Comparison of ENCODE assay signal across 18 cellular contexts in genomic region chr17:70207184-70207583, GRCh38. TPM values are rescaled to one million over a fixed set of nuclear protein-coding genes. Genes with fewer than 3 reads are reported as not detected.
A peak's percentile ranks its signal among the peaks of the same experiment; 100 is the strongest.
DNase-seq lines count a peak whose midpoint lies in the region; ATAC-seq and TF ChIP-seq lines count a peak whose summit lies in the region.
"Had no signal": no experiment of that assay in that cellular context is flagged by ENCODE, and none has a peak within 500 bp of the region (broad histone marks: within the 10 kb centered on the region; RNA-seq: fewer than 3 reads in every experiment).

No MANE protein-coding gene starts in this region.

- H3K9me3 Mint-ChIP-seq in neural crest cell: no peaks in the 10 kb centered on the region
- H3K9me3 Mint-ChIP-seq: CD4-positive, alpha-beta memory T cell; GM23338; H9 had no signal

- H3K27me3 Mint-ChIP-seq in neural crest cell (ENCODE audit: low read depth): no peaks in the 10 kb centered on the region

- H3K27ac Mint-ChIP-seq in neural crest cell (ENCODE audit: unreplicated experiment): peak overlapping the region; percentile 27
- H3K27ac Mint-ChIP-seq: CD4-positive, alpha-beta memory T cell; GM23338; H9 had no signal

- DNase-seq in left ventricle myocardium inferior (no peak), left cardiac atrium (no peak), SK-MEL-5 (ENCODE audit: low read depth, low spot score) (peak; percentile 70), neural crest cell (ENCODE audit: low read depth, low spot score) (no peak), gastrocnemius medialis (no peak), foreskin keratinocyte (no peak), breast epithelium (ENCODE audit: low spot score in 2 of 2) (no peak)
- DNase-seq: C1 segment of cervical spinal cord; Caco-2; CD4-positive, alpha-beta memory T cell; DMS153; DND-41; H9 had no signal

- H3K4me1 Mint-ChIP-seq in neural crest cell: peaks cover 29% of the 10 kb centered on the region
- H3K4me1 Mint-ChIP-seq: CD4-positive, alpha-beta memory T cell had no signal

- H3K4me1 ChIP-seq in left ventricle myocardium inferior (peaks cover 32% of the 10 kb centered on the region), gastrocnemius medialis (peaks cover 43 to 49% of the 10 kb centered on the region in 2 donors), foreskin keratinocyte (no peaks in the 10 kb centered on the region), breast epithelium (no peaks in the 10 kb centered on the region)
- H3K4me1 ChIP-seq: Caco-2 had no signal

- H3K27ac ChIP-seq in left ventricle myocardium inferior (replicated peaks) (peak overlapping the region; percentile 48), gastrocnemius medialis (peak overlapping the region; percentile 6 to 84 (median 50)), foreskin keratinocyte (no peak overlapping the region), breast epithelium (no peak overlapping the region)

- H3K4me3 Mint-ChIP-seq in neural crest cell: no peak overlapping the region
- H3K4me3 Mint-ChIP-seq: CD4-positive, alpha-beta memory T cell; GM23338; H9 had no signal

- ATAC-seq in left cardiac atrium (no peak), gastrocnemius medialis (peak; percentile 93 to 96), foreskin keratinocyte (no peak), GM18868 (IDR thresholded peaks at IDR 0.05; ENCODE audit: unreplicated experiment) (no peak)
- ATAC-seq: GM23338, HCT116 had no signal

- no peaks in the 10 kb centered on the region for H3K27me3 ChIP-seq in left ventricle myocardium inferior (ENCODE audit: low read depth)
- H3K27me3 ChIP-seq in gastrocnemius medialis: no peaks in the 10 kb centered on the region
- H3K27me3 ChIP-seq in foreskin keratinocyte: no peaks in the 10 kb centered on the region
- H3K27me3 ChIP-seq in breast epithelium: no peaks in the 10 kb centered on the region

- TF ChIP-seq CTCF in left ventricle myocardium inferior (IDR thresholded peaks at IDR 0.05; ENCODE audit: borderline replicate concordance): no peak
- TF ChIP-seq CTCF in neural crest cell (conservative IDR thresholded peaks at IDR 0.05): no peak
- TF ChIP-seq CTCF in gastrocnemius medialis (IDR thresholded peaks at IDR 0.05 in 4 of 5, conservative IDR thresholded peaks at IDR 0.05 in 1 of 5): no peak
- no peak for TF ChIP-seq CTCF in foreskin keratinocyte (conservative IDR thresholded peaks at IDR 0.05)
- no peak for TF ChIP-seq CTCF in breast epithelium (IDR thresholded peaks at IDR 0.05)

- H3K9me3 ChIP-seq in left ventricle myocardium inferior (replicated peaks): no peaks in the 10 kb centered on the region
- H3K9me3 ChIP-seq in gastrocnemius medialis: no peaks in the 10 kb centered on the region
- no peaks in the 10 kb centered on the region for H3K9me3 ChIP-seq in breast epithelium
- H3K9me3 ChIP-seq: Caco-2 had no signal

- in situ Hi-C loops in SK-MEL-5 (cut with HindIII; ENCODE audit: low pct_unique_long_range_greater_than_20kb, low sequenced_read_pairs) (no loop called here), gastrocnemius medialis (cut with MboI; ENCODE audit: low sequenced_read_pairs in 4 of 4) (no loop called here)

- H3K36me3 ChIP-seq in left ventricle myocardium inferior (no peaks in the 10 kb centered on the region), gastrocnemius medialis (no peaks in the 10 kb centered on the region), breast epithelium (no peaks in the 10 kb centered on the region)

- H3K4me3 ChIP-seq in left ventricle myocardium inferior: no peak overlapping the region
- no peak overlapping the region for H3K4me3 ChIP-seq in gastrocnemius medialis
- no peak overlapping the region for H3K4me3 ChIP-seq in breast epithelium
- H3K4me3 ChIP-seq: GM23338 had no signal

- intact Hi-C loops in left ventricle myocardium inferior (cut with micrococcal nuclease): no loop called here
- intact Hi-C loops in left cardiac atrium (cut with DNase I): no loop called here
- intact Hi-C loops in gastrocnemius medialis (cut with DNase I; ENCODE audit: low total_unique reads): no loop called here
- intact Hi-C loops in breast epithelium (cut with DNase I; ENCODE audit: low total_unique reads): no loop called here

- TF ChIP-seq POLR2A in gastrocnemius medialis (IDR thresholded peaks at IDR 0.05): no peak
- no peak for TF ChIP-seq POLR2A in breast epithelium (IDR thresholded peaks at IDR 0.05)

- no peaks in the 10 kb centered on the region for H3K36me3 Mint-ChIP-seq in neural crest cell (ENCODE audit: low read depth)
- H3K36me3 Mint-ChIP-seq: CD4-positive, alpha-beta memory T cell had no signal

RNA-seq across cellular contexts. Expression of gene KCNJ2, which starts 37.9 kb away (rescaled TPM):
- total RNA-seq in left ventricle myocardium inferior (44.8 TPM), left cardiac atrium (1 to 10 TPM; 4.8 to 5.7 TPM), neural crest cell (0.47 and 0.48 TPM in 2 replicates), gastrocnemius medialis (10 to 100 TPM in 2 of 4 donors, 1 to 10 TPM in 2; 7.3 to 18.9 (median 10.6) TPM), foreskin keratinocyte (0.10 and 0.28 TPM in 2 replicates), breast epithelium (1 to 10 TPM; 2.4 to 8.8 (median 6.6) TPM)
- total RNA-seq in SK-MEL-5 (2014; rRNA removed; shearing (Covaris generic)): 1.0 and 1.2 TPM in 2 replicates
- 0.16 and 0.36 TPM in 2 replicates for polyA plus RNA-seq in SK-MEL-5 (2015; cell fraction: cytosol; rRNA removed)
- 0.09 and 1.4 TPM in 2 replicates for polyA plus RNA-seq in SK-MEL-5 (2015; cell fraction: nucleus; rRNA removed)
- polyA plus RNA-seq in foreskin keratinocyte: 0.01 and 0.03 TPM in 2 replicates
- total RNA-seq: A172; A673; CD4-positive, alpha-beta memory T cell had no signal
- polyA plus RNA-seq: CD4-positive, alpha-beta memory T cell had no signal

Comparison
In these comparisons a context has a peak if more than half of its experiments do, and no peak if none do; other contexts are left out.
1. H3K27ac ChIP-seq: peak in left ventricle myocardium inferior (single experiment) and gastrocnemius medialis (4 of 4); none in foreskin keratinocyte (single experiment) and breast epithelium (0 of 2).
2. ATAC-seq: peak in gastrocnemius medialis (2 of 2); none in left cardiac atrium (0 of 2), foreskin keratinocyte (single experiment) and GM18868 (single experiment).